In genomic region chr3:69444980-69445379, GRCh38 we compare ENCODE assay signal across 15 cellular contexts. TPM values are rescaled to one million over a fixed set of nuclear protein-coding genes. Genes with fewer than 3 reads are reported as not detected.
DNase-seq lines count a peak whose midpoint lies in the region; ATAC-seq and TF ChIP-seq lines count a peak whose summit lies in the region.
"Had no signal": no experiment of that assay in that cellular context is flagged by ENCODE, and none has a peak within 500 bp of the region (broad histone marks: within the 10 kb centered on the region; RNA-seq: fewer than 3 reads in every experiment).

No MANE protein-coding gene starts in this region.

- TF ChIP-seq CTCF in choroid plexus epithelial cell (conservative IDR thresholded peaks at IDR 0.05; ENCODE audit: low read depth, low read length), result no peak
- no peak for TF ChIP-seq CTCF in left lung (IDR thresholded peaks at IDR 0.05)
- TF ChIP-seq CTCF in GM13977 (IDR thresholded peaks at IDR 0.05; ENCODE audit: extremely low read depth, insufficient read depth, missing control alignments), result no peak

- H3K27ac ChIP-seq in left lung, result peak overlapping the region in 1 of 2 donors; percentile 45
- no peak overlapping the region for H3K27ac ChIP-seq in stomach smooth muscle (ENCODE audit: low read length)
- H3K27ac ChIP-seq: C4-2B, SK-N-MC had no signal

- no peak overlapping the region for H3K9ac ChIP-seq in stomach smooth muscle (ENCODE audit: low read length in 2 of 2)

- H3K4me1 ChIP-seq in left lung (peaks cover 0 to 6% of the 10 kb centered on the region in 2 donors), stomach smooth muscle (ENCODE audit: control insufficient read depth, insufficient read depth, low read length) (peaks cover 7% of the 10 kb centered on the region), HAP-1 (peaks cover 25% of the 10 kb centered on the region)

- no peaks in the 10 kb centered on the region for H3K27me3 ChIP-seq in left lung
- no peaks in the 10 kb centered on the region for H3K27me3 ChIP-seq in stomach smooth muscle (ENCODE audit: control insufficient read depth in 1 of 2, insufficient read depth in 2 of 2, low read length in 2 of 2)
- no peaks in the 10 kb centered on the region for H3K27me3 ChIP-seq in HAP-1 (ENCODE audit: low read depth)

- in situ Hi-C loops in HAP-1 (cut with MboI; ENCODE audit: low sequenced_read_pairs) (no loop called here), GM13977 (cut with MboI; ENCODE audit: low pct_unique_long_range_greater_than_20kb, low sequenced_read_pairs, unreplicated experiment) (no loop called here)

- DNase-seq in H4 (ENCODE audit: low spot score), result peak; percentile 58
- DNase-seq in choroid plexus epithelial cell (ENCODE audit: low read depth), result no peak
- DNase-seq in left lung, result no peak
- no peak for DNase-seq in HAP-1 (ENCODE audit: low spot score in 2 of 2)
- no peak for DNase-seq in GM13977 (ENCODE audit: low spot score)
- DNase-seq: activated naive CD8-positive, alpha-beta T cell treated with anti-CD3 and anti-CD28 coated beads, Interleukin-2, amount 10 ng/mL, durations not matched to agents 7 days and 5 days; cortex of kidney; KG1; left colon; NCI-H2029 had no signal

- H3K9me3 ChIP-seq in left lung (no peaks in the 10 kb centered on the region), stomach smooth muscle (ENCODE audit: control insufficient read depth in 2 of 2, low read length in 2 of 2) (no peaks in the 10 kb centered on the region), HAP-1 (peaks cover 4% of the 10 kb centered on the region)

- peak overlapping the region; percentile 32 for H3K4me3 ChIP-seq in choroid plexus epithelial cell (ENCODE audit: low read depth, low read length)
- peak overlapping the region in 1 of 2 donors; percentile 3 for H3K4me3 ChIP-seq in left lung
- H3K4me3 ChIP-seq in stomach smooth muscle (ENCODE audit: low read length in 2 of 2), result peak overlapping the region; percentile 20 to 74
- H3K4me3 ChIP-seq in HAP-1, result no peak overlapping the region
- H3K4me3 ChIP-seq: SK-N-MC had no signal

- no peaks in the 10 kb centered on the region for H3K36me3 ChIP-seq in left lung
- H3K36me3 ChIP-seq in stomach smooth muscle (ENCODE audit: control insufficient read depth in 2 of 2, insufficient read depth in 2 of 2, low read length in 2 of 2), result no peaks in the 10 kb centered on the region
- H3K36me3 ChIP-seq in HAP-1 (replicated peaks), result no peaks in the 10 kb centered on the region

- ATAC-seq in left lung (peak; percentile 51), GM18907 (IDR thresholded peaks at IDR 0.05; ENCODE audit: unreplicated experiment) (no peak), GM21717 (IDR thresholded peaks at IDR 0.05; ENCODE audit: unreplicated experiment) (no peak)
- ATAC-seq: left colon had no signal

- intact Hi-C loops in left lung (cut with DNase I), result no loop called here

RNA-seq across cellular contexts. Expression of gene FRMD4B, which starts 59.1 kb away (rescaled TPM):
- total RNA-seq in H4 (2014; rRNA removed; shearing (Covaris generic)), result 4.2 and 18.0 TPM in 2 replicates
- 10 to 100 TPM; 49.0 to 70.6 TPM for total RNA-seq in left lung
